ENCODE assay signal across 8 cellular contexts in the genomic region with DNA sequence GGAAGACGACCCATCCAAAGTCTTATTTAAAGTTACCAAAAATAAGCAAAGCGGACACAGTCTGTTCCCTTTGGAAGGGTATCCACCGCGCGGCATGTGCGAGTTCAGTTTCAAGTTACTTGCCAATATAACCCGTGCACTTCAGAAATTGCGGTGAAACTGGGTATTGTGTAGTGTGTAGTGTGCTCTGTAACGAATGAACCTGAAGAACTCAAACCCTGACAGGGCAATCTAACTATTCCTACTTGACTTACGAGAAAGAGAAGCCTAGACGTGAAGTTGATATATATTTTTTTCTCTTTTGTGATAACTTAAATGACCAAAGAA. TPM values are rescaled to one million over a fixed set of nuclear protein-coding genes. Genes with fewer than 3 reads are reported as not detected.
DNase-seq lines count a peak whose midpoint lies in the region; ATAC-seq, FAIRE-seq and TF ChIP-seq lines count a peak whose summit lies in the region.

No MANE protein-coding gene starts in this region.

- H3K36me3 ChIP-seq in small intestine (ENCODE audit: control insufficient read depth in 2 of 2, insufficient read depth in 2 of 2, low read length in 2 of 2) = no peaks in the 10 kb centered on the region

- no peaks in the 10 kb centered on the region for H3K9me3 ChIP-seq in small intestine (ENCODE audit: control insufficient read depth, low read depth)

- DNase-seq in NCI-H1694 treated with DMSO at 0.1 percent for 48 hours (lab: John Stamatoyannopoulos, UW) (peak; percentile 29), NCI-H1694 (lab: John Stamatoyannopoulos, UW) (no peak), fibroblast of villous mesenchyme (ENCODE audit: low read depth) (no peak), small intestine (no peak), kidney tubule cell (ENCODE audit: low spot score) (no peak)

- peaks cover 11 to 21% of the 10 kb centered on the region in 2 donors for H3K4me1 ChIP-seq in small intestine (ENCODE audit: control insufficient read depth in 2 of 2, insufficient read depth in 1 of 2, low read depth in 1 of 2, low read length in 1 of 2)

- TF ChIP-seq CTCF in WI38 (IDR thresholded peaks at IDR 0.05; ENCODE audit: low read depth, low read length) (no peak), fibroblast of villous mesenchyme (IDR thresholded peaks at IDR 0.05; ENCODE audit: insufficient read depth, low read depth, low read length) (no peak)

- H3K4me3 ChIP-seq in WI38 (ENCODE audit: low read depth, low read length) = peak overlapping the region; percentile 95
- peak overlapping the region; percentile 95 for H3K4me3 ChIP-seq in fibroblast of villous mesenchyme (ENCODE audit: low read depth, low read length)
- peak overlapping the region; percentile 91 to 93 for H3K4me3 ChIP-seq in small intestine (ENCODE audit: low read depth in 1 of 2, low read length in 2 of 2)

- peak overlapping the region in 1 of 2 donors; percentile 91 for H3K27ac ChIP-seq in small intestine (ENCODE audit: low read depth in 1 of 2, low read length in 1 of 2)

- no peak for FAIRE-seq in small intestine (lab: Jason Lieb, UNC)

- ATAC-seq in GM21447 (IDR thresholded peaks at IDR 0.05; ENCODE audit: unreplicated experiment) (no peak), HG02623 (IDR thresholded peaks at IDR 0.05; ENCODE audit: unreplicated experiment) (no peak)

- 1 to 3% (median 1%) methylated on average over 11 of the region's 11 CpGs for WGBS in small intestine, 3 donors

- no peaks in the 10 kb centered on the region for H3K27me3 ChIP-seq in small intestine (ENCODE audit: control insufficient read depth in 2 of 2, insufficient read depth in 2 of 2, low read length in 2 of 2)

RNA-seq across cellular contexts. Expression of a gene that starts 1.5 kb away (rescaled TPM):
- total RNA-seq in fibroblast of villous mesenchyme = 178 TPM in 2 replicates
- polyA plus RNA-seq in small intestine = 10 to 100 TPM; 16.3 to 26.2 (median 17.3) TPM
